Comparison of ENCODE assay signal across 10 cellular contexts in the genomic region with DNA sequence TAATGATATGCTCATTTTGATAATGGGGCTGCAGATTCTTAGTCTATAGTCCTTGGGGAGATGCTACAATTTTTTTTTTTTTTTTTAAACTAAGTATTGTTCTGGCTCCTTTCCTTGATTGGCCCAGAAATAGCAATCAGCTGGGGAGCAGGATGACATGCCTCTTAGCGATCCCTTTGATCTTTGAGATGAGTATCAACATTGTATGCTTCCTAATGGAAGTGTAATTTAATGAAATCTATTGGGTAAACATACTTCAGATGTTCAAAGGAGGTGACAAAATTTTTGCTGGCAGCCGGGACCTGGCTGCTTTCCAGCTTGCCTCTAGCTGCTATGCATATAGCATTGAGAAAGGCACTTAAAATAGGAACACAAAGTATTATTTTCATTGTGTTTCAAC. TPM values are rescaled to one million over a fixed set of nuclear protein-coding genes. Genes with fewer than 3 reads are reported as not detected.
DNase-seq lines count a peak whose midpoint lies in the region; ATAC-seq and TF ChIP-seq lines count a peak whose summit lies in the region.
"Had no signal": no experiment of that assay in that cellular context is flagged by ENCODE, and none has a peak within 500 bp of the region (broad histone marks: within the 10 kb centered on the region; RNA-seq: fewer than 3 reads in every experiment).

No MANE protein-coding gene starts in this region.

- H3K4me1 ChIP-seq in OCI-LY7 (ENCODE audit: insufficient read depth, low read length, poor library complexity, severe bottlenecking): no peaks in the 10 kb centered on the region

- no TSS peak for BruUV-seq in OCI-LY7 (replicated peaks; lab: Mats Ljungman, UMichigan)

- H4K20me1 ChIP-seq in OCI-LY7 (ENCODE audit: insufficient read depth, low read length): no peaks in the 10 kb centered on the region

- no peak for ATAC-seq in GM21786 (IDR thresholded peaks at IDR 0.05; ENCODE audit: unreplicated experiment)
- no peak for ATAC-seq in GM18861 (IDR thresholded peaks at IDR 0.05; ENCODE audit: unreplicated experiment)
- no peak for ATAC-seq in HG03108 (IDR thresholded peaks at IDR 0.05; ENCODE audit: unreplicated experiment)
- ATAC-seq: sciatic nerve had no signal

- peak; percentile 6 for DNase-seq in EL
- DNase-seq in NCI-H146 (lab: John Stamatoyannopoulos, UW): peak; percentile 77
- peak; percentile 41 for DNase-seq in RPMI7951 (ENCODE audit: low read depth)
- peak; percentile 14 for DNase-seq in left kidney (ENCODE audit: low read depth, low spot score)
- DNase-seq in OCI-LY7 (ENCODE audit: low spot score): no peak
- DNase-seq: NCI-H526 treated with DMSO at 0.1 percent for 48 hours had no signal

- H3K79me2 ChIP-seq in OCI-LY7 (ENCODE audit: insufficient read depth, low read depth, low read length): no peaks in the 10 kb centered on the region

- no peak for TF ChIP-seq CTCF in OCI-LY7 (conservative IDR thresholded peaks at IDR 0.05; ENCODE audit: low read length)

- H3K9me3 ChIP-seq in OCI-LY7 (ENCODE audit: low read length): no peaks in the 10 kb centered on the region

- H2AFZ ChIP-seq in OCI-LY7 (ENCODE audit: low read length): no peak overlapping the region

- POLR2A ChIA-PET in OCI-LY7 (lab: Charles Lee): no interaction called here

- H3K36me3 ChIP-seq in OCI-LY7 (ENCODE audit: insufficient read depth, low read length): no peaks in the 10 kb centered on the region

- H3K9me2 ChIP-seq in OCI-LY7 (ENCODE audit: insufficient read depth, low read length): no peaks in the 10 kb centered on the region

- intact Hi-C loops in OCI-LY7 (cut with micrococcal nuclease; ENCODE audit: unreplicated experiment): no loop called here

- no peak overlapping the region for H3K4me3 ChIP-seq in OCI-LY7 (ENCODE audit: low read depth, low read length, poor library complexity, severe bottlenecking)

- no peak overlapping the region for H3K4me2 ChIP-seq in OCI-LY7 (ENCODE audit: low read length)

- CTCF ChIA-PET in OCI-LY7 (lab: Charles Lee; ENCODE audit: unreplicated experiment): no interaction called here

- no peak overlapping the region for H3K27ac ChIP-seq in OCI-LY7 (ENCODE audit: low read depth, low read length, poor library complexity, severe bottlenecking)

RNA-seq across cellular contexts. Expression of gene VTI1A, which starts 43.5 kb away (rescaled TPM):
- total RNA-seq in RPMI7951 (2014; rRNA removed; shearing (Covaris generic)): 22.3 and 22.9 TPM in 2 replicates
- total RNA-seq in OCI-LY7 (2014; rRNA removed; shearing (Covaris generic)): 39.4 and 70.8 TPM in 2 replicates
- total RNA-seq in OCI-LY7 (2022): 42.6 and 45.2 TPM in 2 replicates

RNA-seq across cellular contexts. Expression of gene ZDHHC6, which starts 43.8 kb away (rescaled TPM):
- 35.6 and 38.8 TPM in 2 replicates for total RNA-seq in RPMI7951 (2014; rRNA removed; shearing (Covaris generic))
- total RNA-seq in OCI-LY7 (2014; rRNA removed; shearing (Covaris generic)): 29.9 and 31.5 TPM in 2 replicates
- total RNA-seq in OCI-LY7 (2022): 33.1 and 33.8 TPM in 2 replicates
